In genomic region chr17:48623583-48623982, GRCh38 we compare ENCODE assay signal across 1 cellular context.
TF ChIP-seq lines count a peak whose summit lies in the region.

No MANE protein-coding gene starts in this region.

TF ChIP-seq in H1, 55 proteins besides CTCF, POLR2A, EP300 and RAD21:
- TF ChIP-seq ASH2L (IDR thresholded peaks at IDR 0.05; ENCODE audit: low read length) (no peak), CBX8 (IDR thresholded peaks at IDR 0.05; ENCODE audit: borderline replicate concordance, low read depth, low read length) (peak; percentile 78; the same call in 1 of the 2 replicates), RNF2 (IDR thresholded peaks at IDR 0.05; ENCODE audit: borderline replicate concordance, low read depth, low read length, missing control alignments, poor library complexity, severe bottlenecking) (peak; percentile 79), KDM5A (IDR thresholded peaks at IDR 0.05; ENCODE audit: low read length) (no peak), CEBPB (IDR thresholded peaks at IDR 0.05; ENCODE audit: low read depth, low read length) (no peak), EZH2 (IDR thresholded peaks at IDR 0.05; ENCODE audit: low read depth, low read length, severe bottlenecking) (peak; percentile 32), CHD1 (IDR thresholded peaks at IDR 0.05; ENCODE audit: low read depth, low read length) (no peak), ATF3 (IDR thresholded peaks at IDR 0.05; ENCODE audit: insufficient read depth, low read depth, low read length) (no peak), SUZ12 (IDR thresholded peaks at IDR 0.05; ENCODE audit: low read length) (peak; percentile 21)
